2 cellular contexts compared by ENCODE assay signal in the genomic region with DNA sequence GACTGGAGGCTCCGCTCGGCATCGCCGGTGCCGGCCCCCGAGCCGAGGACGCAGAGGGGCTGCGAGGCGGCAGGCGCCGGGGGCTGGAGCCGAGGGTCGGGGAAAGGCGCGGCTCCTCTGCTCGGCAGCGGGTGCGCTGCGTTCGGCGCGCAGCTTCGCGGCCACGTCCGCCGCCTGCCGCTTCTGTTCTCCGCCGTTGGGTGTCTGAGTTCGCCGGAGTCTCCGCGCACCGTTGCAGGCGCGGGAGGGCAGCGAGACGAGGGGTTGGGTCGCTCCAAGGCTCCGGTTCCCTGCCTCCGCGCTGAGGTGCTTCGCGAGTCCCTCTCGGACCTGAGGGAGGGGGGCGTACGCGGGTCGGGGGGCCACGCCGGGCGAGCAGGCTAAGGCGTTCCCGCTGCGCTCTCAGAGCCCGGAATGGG.
TF ChIP-seq lines count a peak whose summit lies in the region.

No MANE protein-coding gene starts in this region.

TF ChIP-seq in SK-N-SH, 30 proteins besides CTCF, POLR2A, EP300 and RAD21 (continued from another document):
- TF ChIP-seq YY1 (IDR thresholded peaks at IDR 0.05; ENCODE audit: low read depth) = no peak
- no peak for TF ChIP-seq FOXM1 (IDR thresholded peaks at IDR 0.05; ENCODE audit: low read depth)
- no peak for TF ChIP-seq NFIC (IDR thresholded peaks at IDR 0.05; ENCODE audit: borderline replicate concordance)
- no peak for TF ChIP-seq MAX (IDR thresholded peaks at IDR 0.05; ENCODE audit: low read depth)
- TF ChIP-seq EZH2phosphoT487 (IDR thresholded peaks at IDR 0.05; ENCODE audit: borderline replicate concordance, low read depth) = no peak
- TF ChIP-seq GABPA (IDR thresholded peaks at IDR 0.05; ENCODE audit: low read depth) = no peak
- no peak for TF ChIP-seq FOSL2 (IDR thresholded peaks at IDR 0.05; ENCODE audit: borderline replicate concordance, low read depth)
- no peak for TF ChIP-seq GATA2 (CRISPR knock-in tag; IDR thresholded peaks at IDR 0.05)
- TF ChIP-seq TCF12 (IDR thresholded peaks at IDR 0.05) = no peak
- TF ChIP-seq, protein P1, sequence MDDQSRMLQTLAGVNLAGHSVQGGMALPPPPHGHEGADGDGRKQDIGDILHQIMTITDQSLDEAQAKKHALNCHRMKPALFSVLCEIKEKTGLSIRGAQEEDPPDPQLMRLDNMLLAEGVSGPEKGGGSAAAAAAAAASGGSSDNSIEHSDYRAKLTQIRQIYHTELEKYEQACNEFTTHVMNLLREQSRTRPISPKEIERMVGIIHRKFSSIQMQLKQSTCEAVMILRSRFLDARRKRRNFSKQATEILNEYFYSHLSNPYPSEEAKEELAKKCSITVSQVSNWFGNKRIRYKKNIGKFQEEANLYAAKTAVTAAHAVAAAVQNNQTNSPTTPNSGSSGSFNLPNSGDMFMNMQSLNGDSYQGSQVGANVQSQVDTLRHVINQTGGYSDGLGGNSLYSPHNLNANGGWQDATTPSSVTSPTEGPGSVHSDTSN (IDR thresholded peaks at IDR 0.05) = no peak
- no peak for TF ChIP-seq RFX5 (IDR thresholded peaks at IDR 0.05; ENCODE audit: low read length)
- no peak for TF ChIP-seq CHD2 (IDR thresholded peaks at IDR 0.05; ENCODE audit: low read length, partially characterized antibody)
- TF ChIP-seq MEF2A (IDR thresholded peaks at IDR 0.05; ENCODE audit: borderline replicate concordance, low read depth) = no peak

TF ChIP-seq in HepG2, 621 proteins besides CTCF, POLR2A, EP300 and RAD21 (continued from another document):
- TF ChIP-seq UBTF (CRISPR knock-in tag; IDR thresholded peaks at IDR 0.05) (peak; percentile 50; the same call in 1 of the 2 replicates), ZNF547 (CRISPR knock-in tag; IDR thresholded peaks at IDR 0.05) (no peak), ZNF687 (CRISPR knock-in tag; IDR thresholded peaks at IDR 0.05) (peak; percentile 16; the same call in 1 of the 2 replicates), GATA4 (IDR thresholded peaks at IDR 0.05; ENCODE audit: borderline replicate concordance, low read depth) (no peak), HNRNPLL (IDR thresholded peaks at IDR 0.05; ENCODE audit: low read depth, low read length, poor library complexity, severe bottlenecking) (peak; percentile 73)
